In genomic region chr17:7112527-7113108, GRCh38 we compare ENCODE assay signal across 31 cellular contexts. TPM values are rescaled to one million over a fixed set of nuclear protein-coding genes. Genes with fewer than 3 reads are reported as not detected.
DNase-seq lines count a peak whose midpoint lies in the region; ATAC-seq lines count a peak whose summit lies in the region.
"Had no signal": no experiment of that assay in that cellular context is flagged by ENCODE, and none has a peak within 500 bp of the region (broad histone marks: within the 10 kb centered on the region; RNA-seq: fewer than 3 reads in every experiment).

No MANE protein-coding gene starts in this region.

- DNase-seq in activated effector memory CD4-positive, alpha-beta T cell treated with anti-CD3 and anti-CD28 coated beads, Interleukin-2, amount 50 U/mL, for 16 hours: peak; percentile 57
- DNase-seq in activated effector memory CD4-positive, alpha-beta T cell treated with Interleukin-2 at 50 U/mL for 16 hours: no peak
- DNase-seq in left lobe of liver (ENCODE audit: low spot score): peak; percentile 49
- DNase-seq in mesenteric fat pad (ENCODE audit: low spot score): peak; percentile 30
- DNase-seq in activated gamma-delta T cell (lab: John Stamatoyannopoulos, UW): no peak
- DNase-seq in 8988T: no peak
- DNase-seq in sciatic nerve (ENCODE audit: low spot score): no peak
- DNase-seq: AML-193; C1 segment of cervical spinal cord; CD8-positive, alpha-beta T cell; DMS 273 treated with DMSO at 0.1 percent for 48 hours; DMS79; EL; GDM1; KBM-7; MV-4-11; NCI-H1105; NCI-H146; NCI-H1930; NCI-H2107; NCI-H446; NCI-H524 treated with DMSO at 0.1 percent for 48 hours; NCI-H774; NK-92 treated with Interleukin-12 subunit alpha and Interleukin-12 subunit beta, amount 100 ng/mL, for 24 hours; PC-3; SJCRH30 had no signal

- ATAC-seq in left lobe of liver: peak; percentile 0
- ATAC-seq in sciatic nerve: no peak
- ATAC-seq: CD8-positive, alpha-beta T cell; GM12878; PC-3 had no signal

- intact Hi-C loops in sciatic nerve (cut with DNase I): loop anchor here (5.0 kb wide), 1 partner anchor 1855 kb away; no protein-coding TSS in a partner anchor

RNA-seq across cellular contexts. Expression of gene ASGR2, which starts 2.0 kb away (rescaled TPM):
- total RNA-seq in left lobe of liver: 442 TPM
- total RNA-seq in mesenteric fat pad: 3.3 TPM
- 1.1 TPM for total RNA-seq in sciatic nerve
- total RNA-seq: CD8-positive, alpha-beta T cell; GM12878; HT1080; LHCN-M2; MCF 10A; PC-3; SJCRH30 had no signal

RNA-seq across cellular contexts. Expression of gene CLEC10A, which starts 32.6 kb away (rescaled TPM):
- 1.1 TPM for total RNA-seq in left lobe of liver
- total RNA-seq in mesenteric fat pad: 20.6 TPM
- total RNA-seq in sciatic nerve: 14.7 TPM
- total RNA-seq: CD8-positive, alpha-beta T cell; GM12878; H4; HT1080; LHCN-M2; MCF 10A; PC-3; SJCRH30 had no signal

Comparison
In these comparisons a context has a peak if more than half of its experiments do, and no peak if none do; other contexts are left out.
1. DNase-seq: peak in activated effector memory CD4-positive, alpha-beta T cell treated with anti-CD3 and anti-CD28 coated beads, Interleukin-2, amount 50 U/mL, for 16 hours (single experiment), left lobe of liver (single experiment) and mesenteric fat pad (single experiment); none in activated effector memory CD4-positive, alpha-beta T cell treated with Interleukin-2 at 50 U/mL for 16 hours (single experiment), activated gamma-delta T cell (single experiment), 8988T (single experiment) and sciatic nerve (single experiment).
2. RNA of gene ASGR2, which starts 2.0 kb away (total RNA-seq): 442 TPM in left lobe of liver (single experiment); 3.3 TPM in mesenteric fat pad (single experiment) and 1.1 TPM in sciatic nerve (single experiment); every median in the first group is over 100 times any median in the second.